In the genomic region with DNA sequence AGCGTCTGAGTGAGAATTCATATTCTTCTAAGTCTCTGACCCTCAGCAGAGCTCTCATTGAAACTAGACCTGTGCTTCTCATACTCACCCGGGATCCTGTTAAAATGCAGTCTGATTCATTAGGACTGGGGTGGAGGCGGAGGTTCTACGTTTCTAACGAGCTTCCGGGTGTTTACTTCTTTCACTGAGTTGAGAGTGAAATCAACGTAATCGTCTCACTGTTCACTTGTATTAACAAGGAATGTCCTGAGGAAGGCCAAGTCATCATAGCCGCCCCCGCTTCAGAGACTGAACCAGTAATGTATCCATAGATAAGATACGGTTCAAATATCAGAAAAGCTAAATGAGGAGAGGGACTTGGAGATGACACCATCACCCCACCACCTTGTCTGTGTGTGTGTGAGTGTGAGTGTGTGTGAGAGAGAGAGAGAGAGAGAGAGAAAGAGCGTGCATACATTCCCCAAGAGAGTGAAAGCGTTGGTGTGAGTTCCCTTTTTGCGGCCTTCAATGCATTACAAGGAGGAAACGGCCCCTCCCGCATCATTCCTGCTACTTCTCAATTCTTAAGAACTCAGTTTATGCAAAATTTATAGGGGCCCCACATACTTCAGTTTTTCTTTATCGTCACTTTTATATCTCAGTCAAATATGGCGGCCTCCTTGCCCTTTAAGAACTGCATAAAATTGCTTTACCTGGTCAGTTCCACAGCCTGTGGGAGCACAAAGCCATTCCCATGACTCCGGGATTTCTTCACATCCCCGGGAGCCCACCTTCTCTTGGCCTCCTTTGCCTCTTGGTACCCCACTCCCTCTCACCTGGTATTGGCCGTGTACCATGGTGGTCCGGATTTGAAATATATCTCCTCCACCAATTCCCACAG, we compare ENCODE assay signal across 9 cellular contexts. TPM values are rescaled to one million over a fixed set of nuclear protein-coding genes. Genes with fewer than 3 reads are reported as not detected.
DNase-seq lines count a peak whose midpoint lies in the region; ATAC-seq, FAIRE-seq and TF ChIP-seq lines count a peak whose summit lies in the region.
"Had no signal": no experiment of that assay in that cellular context is flagged by ENCODE, and none has a peak within 500 bp of the region (broad histone marks: within the 10 kb centered on the region; RNA-seq: fewer than 3 reads in every experiment).

No MANE protein-coding gene starts in this region.

- peak; percentile 88 for ATAC-seq in GM21447 (IDR thresholded peaks at IDR 0.05; ENCODE audit: unreplicated experiment)
- peak; percentile 91 for ATAC-seq in naive thymus-derived CD4-positive, alpha-beta T cell

- intact Hi-C loops in naive thymus-derived CD4-positive, alpha-beta T cell (cut with micrococcal nuclease) = loop anchor here (1.0 to 2.0 kb wide), 8 partner anchors 20 to 1703 kb away; a partner anchor contains a TSS

- peaks cover 0 to 5% (median 0%) of the 10 kb centered on the region in 11 donors for H3K9me3 Mint-ChIP-seq in naive thymus-derived CD4-positive, alpha-beta T cell
- H3K9me3 Mint-ChIP-seq in endothelial cell (ENCODE audit: unreplicated experiment) = no peaks in the 10 kb centered on the region

- peak overlapping the region; percentile 49 for H3K4me3 ChIP-seq in naive thymus-derived CD4-positive, alpha-beta T cell (ENCODE audit: low read length)

- in situ Hi-C loops in KBM-7 (cut with MboI; ENCODE audit: low pct_unique_long_range_greater_than_20kb, low sequenced_read_pairs) = no loop called here

- CTCF ChIA-PET in naive thymus-derived CD4-positive, alpha-beta T cell (lab: Charles Lee) = interaction anchor here (0.6 to 1.2 kb wide), 3 partner anchors 11 to 445 kb away, joined by 3 to 5 read pairs (median 5); a partner anchor contains a TSS

- H3K36me3 Mint-ChIP-seq in naive thymus-derived CD4-positive, alpha-beta T cell = peaks cover 0 to 5% (median 0%) of the 10 kb centered on the region in 5 donors
- H3K36me3 Mint-ChIP-seq in endothelial cell (ENCODE audit: low read depth, unreplicated experiment) = no peaks in the 10 kb centered on the region

- H3K4me1 Mint-ChIP-seq in naive thymus-derived CD4-positive, alpha-beta T cell = peaks cover 14 to 36% (median 25%) of the 10 kb centered on the region in 7 donors
- no peaks in the 10 kb centered on the region for H3K4me1 Mint-ChIP-seq in endothelial cell (ENCODE audit: unreplicated experiment)

- POLR2A ChIA-PET in naive thymus-derived CD4-positive, alpha-beta T cell (lab: Charles Lee) = interaction anchor here (0.8 to 1.5 kb wide), 6 partner anchors 11 to 89 kb away, joined by 3 to 8 read pairs (median 5); a partner anchor contains a TSS

- H3K27me3 ChIP-seq in naive thymus-derived CD4-positive, alpha-beta T cell (ENCODE audit: control insufficient read depth in 2 of 2, insufficient read depth in 2 of 2, low read length in 2 of 2) = no peaks in the 10 kb centered on the region

- H3K4me3 Mint-ChIP-seq in naive thymus-derived CD4-positive, alpha-beta T cell = peak overlapping the region; percentile 83 to 93 (median 88)
- no peak overlapping the region for H3K4me3 Mint-ChIP-seq in endothelial cell (ENCODE audit: unreplicated experiment)

- TF ChIP-seq CTCF in endothelial cell (IDR thresholded peaks at IDR 0.05; ENCODE audit: unreplicated experiment) = no peak

- H3K4me1 ChIP-seq in naive thymus-derived CD4-positive, alpha-beta T cell (ENCODE audit: control insufficient read depth in 2 of 2, insufficient read depth in 2 of 2, low read length in 2 of 2) = peaks cover 0 to 14% of the 10 kb centered on the region in 2 donors

- no peak for FAIRE-seq in RCC 7860 (lab: Jason Lieb, UNC)
- FAIRE-seq: keratinocyte had no signal

- no peaks in the 10 kb centered on the region for H3K36me3 ChIP-seq in naive thymus-derived CD4-positive, alpha-beta T cell (ENCODE audit: control insufficient read depth in 2 of 3, insufficient read depth in 3 of 3, low read length in 3 of 3)

- H3K9me3 ChIP-seq in naive thymus-derived CD4-positive, alpha-beta T cell (ENCODE audit: control insufficient read depth in 2 of 3, low read length in 3 of 3) = no peaks in the 10 kb centered on the region

- H3K27me3 Mint-ChIP-seq in naive thymus-derived CD4-positive, alpha-beta T cell = peaks cover 0 to 5% (median 0%) of the 10 kb centered on the region in 5 donors
- peaks cover 1% of the 10 kb centered on the region for H3K27me3 Mint-ChIP-seq in endothelial cell (ENCODE audit: unreplicated experiment)

- peak; percentile 96 for DNase-seq in CD1c-positive myeloid dendritic cell (ENCODE audit: extremely low spot score)
- peak; percentile 94 for DNase-seq in KBM-7
- DNase-seq in activated T-cell treated with anti-CD3 and anti-CD28 coated beads, Interleukin-2, amount 50 U/mL, for 1 hour = peak; percentile 16
- peak; percentile 25 to 72 (median 61) for DNase-seq in naive thymus-derived CD4-positive, alpha-beta T cell
- no peak for DNase-seq in endothelial cell (ENCODE audit: low spot score)
- DNase-seq in occipital lobe (lab: John Stamatoyannopoulos, UW) = no peak
- DNase-seq in RCC 7860 (ENCODE audit: low spot score) = no peak

- peak overlapping the region; percentile 93 to 98 (median 96) for H3K27ac Mint-ChIP-seq in naive thymus-derived CD4-positive, alpha-beta T cell
- H3K27ac Mint-ChIP-seq in endothelial cell (ENCODE audit: unreplicated experiment) = no peak overlapping the region

- peak overlapping the region; percentile 55 for H3K27ac ChIP-seq in naive thymus-derived CD4-positive, alpha-beta T cell (ENCODE audit: low read depth, low read length)

RNA-seq across cellular contexts. Expression of a gene that starts 19.8 kb away (rescaled TPM):
- total RNA-seq in naive thymus-derived CD4-positive, alpha-beta T cell = 1 to 10 TPM in 1 of 5 experiments, under 1 TPM in 3, not detected in 1; 0.51 to 3.3 (median 0.82) TPM
- polyA plus RNA-seq in naive thymus-derived CD4-positive, alpha-beta T cell = not detected
- total RNA-seq in endothelial cell (ENCODE audit: unreplicated experiment) (not detected), occipital lobe (0.47 TPM)

RNA-seq across cellular contexts. Expression of a gene that starts 32.4 kb away (rescaled TPM):
- total RNA-seq in naive thymus-derived CD4-positive, alpha-beta T cell = 10 to 100 TPM; 17.3 to 57.9 (median 21.8) TPM
- 10 to 100 TPM; 41.3 to 52.5 TPM for polyA plus RNA-seq in naive thymus-derived CD4-positive, alpha-beta T cell
- 55.9 TPM for total RNA-seq in endothelial cell (ENCODE audit: unreplicated experiment)
- 56.9 TPM for total RNA-seq in occipital lobe

Comparison
In these comparisons a context has a peak if more than half of its experiments do, and no peak if none do; other contexts are left out.
1. DNase-seq: peak in CD1c-positive myeloid dendritic cell (single experiment), KBM-7 (single experiment), activated T-cell treated with anti-CD3 and anti-CD28 coated beads, Interleukin-2, amount 50 U/mL, for 1 hour (single experiment) and naive thymus-derived CD4-positive, alpha-beta T cell (9 of 9); none in endothelial cell (single experiment), occipital lobe (single experiment) and RCC 7860 (single experiment).